1 cellular context compared by ENCODE assay signal in genomic region chr15:66827698-66828055, GRCh38.
TF ChIP-seq lines count a peak whose summit lies in the region.

No MANE protein-coding gene starts in this region.

TF ChIP-seq in WTC11, 78 proteins besides CTCF, POLR2A, EP300 and RAD21 (continued from another document):
- TF ChIP-seq ZSCAN18 (CRISPR knock-in tag; IDR thresholded peaks at IDR 0.05) (no peak), ZNF671 (CRISPR knock-in tag; IDR thresholded peaks at IDR 0.05) (no peak), RELA (CRISPR knock-in tag; IDR thresholded peaks at IDR 0.05; ENCODE audit: borderline replicate concordance) (no peak), RORB (CRISPR knock-in tag; IDR thresholded peaks at IDR 0.05) (no peak), NFYB (CRISPR knock-in tag; conservative IDR thresholded peaks at IDR 0.05; ENCODE audit: low read depth) (no peak), NFATC4 (CRISPR knock-in tag; IDR thresholded peaks at IDR 0.05) (no peak)
